23 cellular contexts compared by ENCODE assay signal in genomic region chr14:106294324-106294723, GRCh38.
"Had no signal": no experiment of that assay in that cellular context is flagged by ENCODE, and none has a peak within 500 bp of the region (broad histone marks: within the 10 kb centered on the region; RNA-seq: fewer than 3 reads in every experiment).

No MANE protein-coding gene starts in this region.

- ATAC-seq: effector memory CD8-positive, alpha-beta T cell; esophagus mucosa; gastrocnemius medialis; heart right ventricle; left cardiac atrium; left lung; left ventricle myocardium superior; lower lobe of right lung; mucosa of descending colon had no signal

- H3K36me3 ChIP-seq: colonic mucosa, esophagus squamous epithelium, gastrocnemius medialis, heart right ventricle, left lung, lower lobe of right lung had no signal

- H3K9me3 Mint-ChIP-seq: dendritic cell treated with granulocyte-macrophage colony-stimulating factor and Interleukin-4, amounts not matched to agents 40 ng/mL and 50 ng/mL, for 4 days; effector memory CD8-positive, alpha-beta T cell had no signal

- H3K27me3 ChIP-seq: colonic mucosa, gastrocnemius medialis had no signal

- H3K4me1 ChIP-seq: colonic mucosa, esophagus squamous epithelium, gastrocnemius medialis, heart right ventricle, left lung, lower lobe of right lung had no signal

- H3K27me3 Mint-ChIP-seq: dendritic cell treated with granulocyte-macrophage colony-stimulating factor and Interleukin-4, amounts not matched to agents 40 ng/mL and 50 ng/mL, for 4 days had no signal

- DNase-seq: colonic mucosa; cortex of kidney; effector CD8-positive, alpha-beta T cell; effector memory CD8-positive, alpha-beta T cell; endodermal cell; erythroblast; esophagus squamous epithelium; foreskin fibroblast; foreskin melanocyte; gastrocnemius medialis; glutamatergic neuron; head of caudate nucleus; heart right ventricle; hippocampal formation; left cardiac atrium; left lung; left ventricle myocardium superior; lower lobe of right lung; mesenchymal stem cell; mucosa of descending colon had no signal

- H3K4me3 ChIP-seq: colonic mucosa, esophagus squamous epithelium, gastrocnemius medialis, heart right ventricle, left lung, lower lobe of right lung, mucosa of descending colon had no signal

- H3K9me3 ChIP-seq: colonic mucosa, esophagus squamous epithelium, gastrocnemius medialis, left lung, lower lobe of right lung, mucosa of descending colon had no signal

- H3K4me3 Mint-ChIP-seq: dendritic cell treated with granulocyte-macrophage colony-stimulating factor and Interleukin-4, amounts not matched to agents 40 ng/mL and 50 ng/mL, for 4 days; effector memory CD8-positive, alpha-beta T cell; endodermal cell; mesothelial cell of epicardium had no signal

- H3K4me1 Mint-ChIP-seq: endodermal cell, mesothelial cell of epicardium had no signal

- H3K27ac Mint-ChIP-seq: dendritic cell treated with granulocyte-macrophage colony-stimulating factor and Interleukin-4, amounts not matched to agents 40 ng/mL and 50 ng/mL, for 4 days; effector memory CD8-positive, alpha-beta T cell; endodermal cell; mesothelial cell of epicardium had no signal
